16 cellular contexts compared by ENCODE assay signal in genomic region chr3:80696280-80696679, GRCh38.
DNase-seq lines count a peak whose midpoint lies in the region; ATAC-seq, FAIRE-seq and TF ChIP-seq lines count a peak whose summit lies in the region.
"Had no signal": no experiment of that assay in that cellular context is flagged by ENCODE, and none has a peak within 500 bp of the region (broad histone marks: within the 10 kb centered on the region; RNA-seq: fewer than 3 reads in every experiment).

No MANE protein-coding gene starts in this region.

- H3K36me3 ChIP-seq in duodenal mucosa (ENCODE audit: control insufficient read depth in 1 of 2, insufficient read depth in 2 of 2, low read length in 2 of 2), result no peaks in the 10 kb centered on the region
- H3K36me3 ChIP-seq in HepG2 (replicated peaks in 1 of 2; ENCODE audit: control insufficient read depth in 1 of 2, insufficient read depth in 2 of 2, low read length in 2 of 2), result no peaks in the 10 kb centered on the region
- H3K36me3 ChIP-seq: thoracic aorta had no signal

- peak; percentile 92 for FAIRE-seq in HepG2 (lab: Jason Lieb, UNC)

- TF ChIP-seq RAD21 in HepG2 (CRISPR knock-in tag; IDR thresholded peaks at IDR 0.05), result no peak

- peak overlapping the region; percentile 44 for H3K4me2 ChIP-seq in HepG2 (ENCODE audit: low read depth, low read length)

- H3K4me3 ChIP-seq in duodenal mucosa (ENCODE audit: low read depth in 1 of 2, low read length in 2 of 2) (peak overlapping the region; percentile 25 to 43), HepG2 (replicated peaks in 1 of 3; ENCODE audit: insufficient read depth in 1 of 3, low read depth in 2 of 3, low read length in 3 of 3) (peak overlapping the region in 1 of 3 experiments; percentile 13; a peak in 1 of 6 replicates)
- H3K4me3 ChIP-seq: thoracic aorta had no signal

- peak; percentile 99 for ATAC-seq in HepG2
- no peak for ATAC-seq in HG02571 (IDR thresholded peaks at IDR 0.05; ENCODE audit: unreplicated experiment)
- no peak for ATAC-seq in sciatic nerve
- ATAC-seq: Panc1 had no signal

- intact Hi-C loops in HepG2 (cut with micrococcal nuclease; ENCODE audit: unreplicated experiment) (loop anchor here (5.0 kb wide), 1 partner anchor 36 kb away; no protein-coding TSS in a partner anchor), sciatic nerve (cut with DNase I) (no loop called here)

- 13% methylated on average over 2 of the region's 2 CpGs for WGBS in HepG2 (ENCODE audit: low lambda C conversion rate)

- H3K9ac ChIP-seq in duodenal mucosa (ENCODE audit: low read depth in 1 of 2, low read length in 2 of 2) (no peak overlapping the region), HepG2 (ENCODE audit: insufficient read depth, low read depth, low read length) (no peak overlapping the region)

- H4K20me1 ChIP-seq in HepG2 (ENCODE audit: insufficient read depth, low read length), result no peaks in the 10 kb centered on the region

- DNase-seq in ACHN (peak; percentile 52), NCI-H1048 (lab: John Stamatoyannopoulos, UW) (peak; percentile 65), HepG2 (ENCODE audit: low spot score) (peak; percentile 94), sciatic nerve (ENCODE audit: low spot score) (no peak), NAMALWA (ENCODE audit: low spot score) (no peak)
- no peak for DNase-seq in activated T-cell treated with anti-CD3 and anti-CD28 coated beads, Interleukin-2, amount 50 U/mL, for 1 hour
- DNase-seq: activated CD4-positive, alpha-beta T cell treated with anti-CD3 and anti-CD28 coated beads, Interleukin-2, amount 10 ng/mL, durations not matched to agents 24 days and 14 days; amygdala; cortex of kidney; HFFc6; NCI-H2227 treated with DMSO at 0.1 percent for 48 hours; stimulated activated CD4-positive, alpha-beta T cell treated with anti-CD3 and anti-CD28 coated beads, Interleukin-15, amount 100 ng/mL, for 24 hours had no signal

- POLR2A ChIA-PET in HepG2 (lab: Yijun Ruan, JAX), result interaction anchor here (1.4 kb wide), 1 partner anchor 13 kb away, joined by 3 read pairs; no protein-coding TSS in a partner anchor

- in situ Hi-C loops in ACHN (cut with HindIII; ENCODE audit: low pct_ligation_motif_present, low pct_unique_long_range_greater_than_20kb, low sequenced_read_pairs), result loop anchor here (25.0 kb wide), 1 partner anchor 1184 kb away; no protein-coding TSS in a partner anchor
- in situ Hi-C loops in HepG2 (cut with HindIII; ENCODE audit: extremely low pct_ligation_motif_present, low pct_unique_long_range_greater_than_20kb), result loop anchor here (25.0 kb wide), 1 partner anchor 1184 kb away; no protein-coding TSS in a partner anchor

- H3K27me3 ChIP-seq in duodenal mucosa (ENCODE audit: control insufficient read depth in 1 of 2, insufficient read depth in 2 of 2, low read length in 2 of 2), result no peaks in the 10 kb centered on the region
- H3K27me3 ChIP-seq in HepG2 (ENCODE audit: control insufficient read depth in 1 of 2, insufficient read depth in 2 of 2, low read length in 2 of 2), result no peaks in the 10 kb centered on the region

- TF ChIP-seq CTCF in HepG2 (CRISPR knock-in tag; IDR thresholded peaks at IDR 0.05), result no peak

- H3K9me3 ChIP-seq in duodenal mucosa (ENCODE audit: control insufficient read depth in 1 of 2, low read length in 2 of 2) (no peaks in the 10 kb centered on the region), HepG2 (ENCODE audit: low read length) (no peaks in the 10 kb centered on the region)
- H3K9me3 ChIP-seq: thoracic aorta had no signal

- H2AFZ ChIP-seq in HepG2 (ENCODE audit: low read length), result no peak overlapping the region

- H3K27ac ChIP-seq in duodenal mucosa (ENCODE audit: low read depth, low read length), result no peak overlapping the region
- peak overlapping the region; percentile 41 for H3K27ac ChIP-seq in HepG2 (ENCODE audit: extremely low read length, insufficient read depth, low read length)
- H3K27ac ChIP-seq: thoracic aorta had no signal

- CTCF ChIA-PET in HepG2 (lab: Yijun Ruan, JAX; ENCODE audit: low intra/inter-chr PET ratio, low total read pairs), result no interaction called here

- no peak for TF ChIP-seq POLR2A in HepG2 (IDR thresholded peaks at IDR 0.05; ENCODE audit: insufficient read depth in 1 of 2, low read depth in 2 of 2, low read length in 2 of 2)

- H3K4me1 ChIP-seq in duodenal mucosa (ENCODE audit: control insufficient read depth in 1 of 2, insufficient read depth in 2 of 2, low read length in 2 of 2) (peaks cover 0 to 7% of the 10 kb centered on the region in 2 donors), HepG2 (ENCODE audit: insufficient read depth, low read length) (peaks cover 27% of the 10 kb centered on the region)

- peak in 1 of 2 experiments; percentile 74; a peak in 2 of 4 replicates for TF ChIP-seq EP300 in HepG2 (IDR thresholded peaks at IDR 0.05; ENCODE audit: low read depth in 2 of 2, low read length in 2 of 2)
- TF ChIP-seq EP300 in HepG2 (CRISPR knock-in tag; IDR thresholded peaks at IDR 0.05; ENCODE audit: borderline replicate concordance), result no peak

- BruUV-seq in HepG2 (replicated peaks; lab: Mats Ljungman, UMichigan), result no TSS peak

- no peaks in the 10 kb centered on the region for H3K79me2 ChIP-seq in HepG2 (ENCODE audit: insufficient read depth, low read length)

TF ChIP-seq in HepG2, 621 proteins besides CTCF, POLR2A, EP300 and RAD21 (continues in another document):
- TF ChIP-seq MTA3 (CRISPR knock-in tag; IDR thresholded peaks at IDR 0.05), result no peak
- 0 out of 2 replicates have a peak, but pooled peaks have one; percentile 26 for TF ChIP-seq HDAC2 (CRISPR knock-in tag; IDR thresholded peaks at IDR 0.05)
- peak; percentile 92 for TF ChIP-seq SOX5 (CRISPR knock-in tag; IDR thresholded peaks at IDR 0.05; ENCODE audit: borderline replicate concordance)
- no peak for TF ChIP-seq ZNF713 (CRISPR knock-in tag; IDR thresholded peaks at IDR 0.05)
- no peak for TF ChIP-seq TCF12 (IDR thresholded peaks at IDR 0.05)
- no peak for TF ChIP-seq TCF12 (CRISPR knock-in tag; IDR thresholded peaks at IDR 0.05)
- TF ChIP-seq RERE (CRISPR knock-in tag; IDR thresholded peaks at IDR 0.05; ENCODE audit: low read depth), result 0 out of 2 replicates have a peak, but pooled peaks have one; percentile 26

Comparison
In these comparisons a context has a peak if more than half of its experiments do, and no peak if none do; other contexts are left out.
1. DNase-seq: peak in ACHN (single experiment), NCI-H1048 (single experiment) and HepG2 (single experiment); none in activated T-cell treated with anti-CD3 and anti-CD28 coated beads, Interleukin-2, amount 50 U/mL, for 1 hour (single experiment), sciatic nerve (single experiment) and NAMALWA (single experiment).